Comparison of ENCODE assay signal across 8 cellular contexts in genomic region chr20:21100590-21101452, GRCh38. TPM values are rescaled to one million over a fixed set of nuclear protein-coding genes. Genes with fewer than 3 reads are reported as not detected.
DNase-seq lines count a peak whose midpoint lies in the region; ATAC-seq and TF ChIP-seq lines count a peak whose summit lies in the region.

No MANE protein-coding gene starts in this region.

- H3K4me1 ChIP-seq in Peyer's patch, result peaks cover 0 to 45% (median 12%) of the 10 kb centered on the region in 4 donors
- peaks cover 22% of the 10 kb centered on the region for H3K4me1 ChIP-seq in ectodermal cell (ENCODE audit: control insufficient read depth, insufficient read depth, low read length)

- no peaks in the 10 kb centered on the region for H3K36me3 ChIP-seq in Peyer's patch
- H3K36me3 ChIP-seq in ectodermal cell (ENCODE audit: control insufficient read depth, insufficient read depth, low read length), result no peaks in the 10 kb centered on the region

- peak overlapping the region; percentile 89 for H3K4me3 Mint-ChIP-seq in activated CD4-positive, alpha-beta T cell treated with anti-CD3 and anti-CD28 coated beads, Interleukin-2, amount 10 ng/mL, durations not matched to agents 24 days and 14 days
- peak overlapping the region; percentile 78 to 81 (median 78) for H3K4me3 Mint-ChIP-seq in nephron

- no peak for TF ChIP-seq CTCF in Peyer's patch (IDR thresholded peaks at IDR 0.05)
- no peak for TF ChIP-seq CTCF in nephron (IDR thresholded peaks at IDR 0.05; ENCODE audit: unreplicated experiment in 3 of 3)

- H3K4me3 ChIP-seq in Peyer's patch (peak overlapping the region; percentile 41 to 62 (median 54)), ectodermal cell (ENCODE audit: insufficient read depth, low read depth, low read length) (peak overlapping the region; percentile 18)

- peaks cover 36% of the 10 kb centered on the region for H3K4me1 Mint-ChIP-seq in activated CD4-positive, alpha-beta T cell treated with anti-CD3 and anti-CD28 coated beads, Interleukin-2, amount 10 ng/mL, durations not matched to agents 24 days and 14 days
- peaks cover 26% of the 10 kb centered on the region for H3K4me1 Mint-ChIP-seq in nephron

- peak overlapping the region in 2 of 4 donors; percentile 11 to 28 for H3K27ac ChIP-seq in Peyer's patch
- H3K27ac ChIP-seq in ectodermal cell (ENCODE audit: insufficient read depth, low read depth, low read length, poor library complexity, severe bottlenecking), result no peak overlapping the region

- no peaks in the 10 kb centered on the region for H3K9me3 Mint-ChIP-seq in activated CD4-positive, alpha-beta T cell treated with anti-CD3 and anti-CD28 coated beads, Interleukin-2, amount 10 ng/mL, durations not matched to agents 24 days and 14 days
- no peaks in the 10 kb centered on the region for H3K9me3 Mint-ChIP-seq in nephron

- intact Hi-C loops in activated CD4-positive, alpha-beta T cell treated with anti-CD3 and anti-CD28 coated beads, Interleukin-2, amount 10 ng/mL, durations not matched to agents 24 days and 14 days (cut with micrococcal nuclease), result loop anchor here (2.0 to 10.0 kb wide), 3 partner anchors 26 to 406 kb away; partner anchors contain the start of gene KIZ

- DNase-seq in activated CD4-positive, alpha-beta T cell treated with anti-CD3 and anti-CD28 coated beads, Interleukin-2, amount 10 ng/mL, durations not matched to agents 24 days and 14 days, result peak; percentile 75
- DNase-seq in activated CD4-positive, alpha-beta T cell treated with anti-CD3 and anti-CD28 coated beads for 4 hours, result no peak
- DNase-seq in Peyer's patch, result peak in 1 of 3 donors; percentile 48
- no peak for DNase-seq in GOT3 (lab: John Stamatoyannopoulos, UW)
- DNase-seq in AG08396 (ENCODE audit: low spot score), result no peak

- H3K36me3 Mint-ChIP-seq in activated CD4-positive, alpha-beta T cell treated with anti-CD3 and anti-CD28 coated beads, Interleukin-2, amount 10 ng/mL, durations not matched to agents 24 days and 14 days (ENCODE audit: low read depth), result peaks cover 2% of the 10 kb centered on the region
- no peaks in the 10 kb centered on the region for H3K36me3 Mint-ChIP-seq in nephron (ENCODE audit: low read depth)

- H3K9me3 ChIP-seq in Peyer's patch, result no peaks in the 10 kb centered on the region
- no peaks in the 10 kb centered on the region for H3K9me3 ChIP-seq in ectodermal cell (ENCODE audit: control insufficient read depth, low read length)

- H3K27ac Mint-ChIP-seq in activated CD4-positive, alpha-beta T cell treated with anti-CD3 and anti-CD28 coated beads, Interleukin-2, amount 10 ng/mL, durations not matched to agents 24 days and 14 days, result peak overlapping the region; percentile 92
- H3K27ac Mint-ChIP-seq in nephron, result no peak overlapping the region

- no peak for TF ChIP-seq POLR2A in Peyer's patch (IDR thresholded peaks at IDR 0.05)

- ATAC-seq in HG03095 (IDR thresholded peaks at IDR 0.05; ENCODE audit: unreplicated experiment), result no peak

- WGBS in ectodermal cell, 2 experiments, result 0% methylated on average over 64 of the region's 64 CpGs

- H3K27me3 ChIP-seq in Peyer's patch, result peaks cover 0 to 71% of the 10 kb centered on the region in 2 donors
- H3K27me3 ChIP-seq in ectodermal cell (ENCODE audit: control insufficient read depth, insufficient read depth, low read length, poor library complexity, severe bottlenecking), result peaks cover 100% of the 10 kb centered on the region

- peaks cover 80% of the 10 kb centered on the region for H3K27me3 Mint-ChIP-seq in activated CD4-positive, alpha-beta T cell treated with anti-CD3 and anti-CD28 coated beads, Interleukin-2, amount 10 ng/mL, durations not matched to agents 24 days and 14 days
- peaks cover 100% of the 10 kb centered on the region for H3K27me3 Mint-ChIP-seq in nephron (ENCODE audit: low read depth)

RNA-seq across cellular contexts. Expression of gene LINC00237, which starts 5.3 kb away (rescaled TPM):
- not detected in 2 replicates for total RNA-seq in activated CD4-positive, alpha-beta T cell treated with anti-CD3 and anti-CD28 coated beads, Interleukin-2, amount 10 ng/mL, durations not matched to agents 24 days and 14 days
- total RNA-seq in Peyer's patch, result not detected
- not detected for polyA plus RNA-seq in ectodermal cell (2013, experiment 1 of 4)
- polyA plus RNA-seq in ectodermal cell (2013, experiment 2 of 4), result not detected
- not detected for polyA plus RNA-seq in ectodermal cell (2013, experiment 3 of 4)
- not detected for polyA plus RNA-seq in ectodermal cell (2013, experiment 4 of 4)

RNA-seq across cellular contexts. Expression of gene KIZ, which starts 25.1 kb away (rescaled TPM):
- total RNA-seq in activated CD4-positive, alpha-beta T cell treated with anti-CD3 and anti-CD28 coated beads, Interleukin-2, amount 10 ng/mL, durations not matched to agents 24 days and 14 days, result 7.5 and 9.3 TPM in 2 replicates
- 10 to 100 TPM; 31.3 to 79.4 (median 50.8) TPM for total RNA-seq in Peyer's patch
- polyA plus RNA-seq in ectodermal cell (2013, experiment 1 of 4), result 19.3 TPM
- polyA plus RNA-seq in ectodermal cell (2013, experiment 2 of 4), result 21.7 TPM
- 23.9 TPM for polyA plus RNA-seq in ectodermal cell (2013, experiment 3 of 4)
- polyA plus RNA-seq in ectodermal cell (2013, experiment 4 of 4), result 24.8 TPM
